Comparison of ENCODE assay signal across 8 cellular contexts in the genomic region with DNA sequence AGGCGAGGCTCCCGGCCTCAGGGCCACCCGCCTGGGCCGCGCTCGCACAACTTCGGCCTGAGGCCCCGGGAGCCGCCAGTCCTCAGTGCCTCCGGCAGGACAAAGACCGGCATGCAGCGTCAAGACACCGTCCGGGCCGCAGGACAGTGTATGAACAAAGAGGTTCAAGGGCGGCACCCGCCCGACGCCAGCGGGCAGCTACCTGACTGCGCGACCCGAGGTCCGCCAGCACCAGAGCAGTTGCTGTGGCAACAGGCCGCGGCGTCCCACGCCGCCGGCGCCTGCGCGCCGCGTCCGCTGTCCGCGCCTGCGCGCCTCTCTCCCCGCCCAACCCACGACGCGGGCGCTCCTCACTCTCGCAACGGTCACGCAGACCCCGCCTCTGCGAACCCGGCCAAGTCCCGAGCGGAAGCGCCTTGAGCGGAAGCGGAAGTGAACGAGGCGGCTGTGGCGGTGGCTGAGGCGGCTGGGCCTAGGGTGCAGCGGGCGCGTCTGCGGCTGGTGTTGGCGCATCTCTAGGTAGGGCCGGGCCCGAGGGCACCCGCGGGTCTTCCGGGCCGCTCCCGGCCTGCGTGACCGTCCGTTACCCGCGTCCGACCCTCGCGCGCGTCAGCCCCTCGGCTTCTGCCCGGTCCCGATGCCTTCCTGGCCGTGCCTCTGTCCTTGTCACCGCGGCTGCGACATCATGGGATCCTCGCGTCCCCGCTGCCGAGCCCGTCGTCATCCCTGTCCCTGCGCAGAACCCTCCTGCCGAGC. TPM values are rescaled to one million over a fixed set of nuclear protein-coding genes. Genes with fewer than 3 reads are reported as not detected.
DNase-seq lines count a peak whose midpoint lies in the region; ATAC-seq and TF ChIP-seq lines count a peak whose summit lies in the region.

A gene with protein sequence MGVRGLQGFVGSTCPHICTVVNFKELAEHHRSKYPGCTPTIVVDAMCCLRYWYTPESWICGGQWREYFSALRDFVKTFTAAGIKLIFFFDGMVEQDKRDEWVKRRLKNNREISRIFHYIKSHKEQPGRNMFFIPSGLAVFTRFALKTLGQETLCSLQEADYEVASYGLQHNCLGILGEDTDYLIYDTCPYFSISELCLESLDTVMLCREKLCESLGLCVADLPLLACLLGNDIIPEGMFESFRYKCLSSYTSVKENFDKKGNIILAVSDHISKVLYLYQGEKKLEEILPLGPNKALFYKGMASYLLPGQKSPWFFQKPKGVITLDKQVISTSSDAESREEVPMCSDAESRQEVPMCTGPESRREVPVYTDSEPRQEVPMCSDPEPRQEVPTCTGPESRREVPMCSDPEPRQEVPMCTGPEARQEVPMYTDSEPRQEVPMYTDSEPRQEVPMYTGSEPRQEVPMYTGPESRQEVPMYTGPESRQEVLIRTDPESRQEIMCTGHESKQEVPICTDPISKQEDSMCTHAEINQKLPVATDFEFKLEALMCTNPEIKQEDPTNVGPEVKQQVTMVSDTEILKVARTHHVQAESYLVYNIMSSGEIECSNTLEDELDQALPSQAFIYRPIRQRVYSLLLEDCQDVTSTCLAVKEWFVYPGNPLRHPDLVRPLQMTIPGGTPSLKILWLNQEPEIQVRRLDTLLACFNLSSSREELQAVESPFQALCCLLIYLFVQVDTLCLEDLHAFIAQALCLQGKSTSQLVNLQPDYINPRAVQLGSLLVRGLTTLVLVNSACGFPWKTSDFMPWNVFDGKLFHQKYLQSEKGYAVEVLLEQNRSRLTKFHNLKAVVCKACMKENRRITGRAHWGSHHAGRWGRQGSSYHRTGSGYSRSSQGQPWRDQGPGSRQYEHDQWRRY (plus strand): TSS at position 435 of the 756 bp plus-strand sequence. CDS start 10,633 bp downstream, outside the sequence.

- H4K8ac ChIP-seq in H9 (replicated peaks; ENCODE audit: insufficient read length, low read depth, low read length) = no peak within 1 kb of the TSS

- peak within 1 kb of the TSS; percentile 88 for H3K14ac ChIP-seq in H9 (ENCODE audit: insufficient read depth, low read length)

- ATAC-seq in stimulated activated naive CD8-positive, alpha-beta T cell treated with anti-CD3 and anti-CD28 coated beads, Interleukin-15, Interleukin-2, amounts not matched to agents 100 U/mL and 50 U/mL, for 24 hours = peak; percentile 98

- H3K4ac ChIP-seq in H9 (ENCODE audit: low read depth, low read length) = no peak within 1 kb of the TSS

- no peak within 1 kb of the TSS for H3K56ac ChIP-seq in H9 (ENCODE audit: insufficient read length, low read depth, low read length)

- H3T11ph ChIP-seq in H9 (ENCODE audit: low read length) = no peak within 1 kb of the TSS

- H3K18ac ChIP-seq in H9 (ENCODE audit: insufficient read length, low read depth, low read length) = peak within 1 kb of the TSS; percentile 81

- H2BK20ac ChIP-seq in H9 (ENCODE audit: low read depth, low read length, poor library complexity, severe bottlenecking) = no peak within 1 kb of the TSS

- H2BK120ac ChIP-seq in H9 (ENCODE audit: low read depth, low read length, poor library complexity, severe bottlenecking) = no peak within 1 kb of the TSS

- H2BK15ac ChIP-seq in H9 (ENCODE audit: low read depth, low read length) = no peak within 1 kb of the TSS

- no CpG with 5 or more reads among the region's 97 CpGs for WGBS in H9 (ENCODE audit: extremely low coverage, insufficient read length, low lambda C conversion rate)

- DNase-seq in ELR (ENCODE audit: low read depth) (peak; percentile 97), H9 (peak; percentile 78), M059J (ENCODE audit: low read depth) (peak; percentile 96), fibroblast of peridontal ligament (ENCODE audit: extremely low read depth) (peak; percentile 92)
- peak; percentile 96 for DNase-seq in activated T-helper 9 cell treated with anti-CD3 and anti-CD28 coated beads, Interleukin-2, amount 50 U/mL, for 16 hours (ENCODE audit: low read depth)
- DNase-seq in stimulated activated naive CD8-positive, alpha-beta T cell treated with anti-CD3 and anti-CD28 coated beads, Interleukin-15, Interleukin-2, amounts not matched to agents 100 U/mL and 50 U/mL, for 24 hours = peak; percentile 95

- peak within 1 kb of the TSS; percentile 49 for H3K9ac ChIP-seq in H9 (ENCODE audit: extremely low read depth, insufficient read length, low read length)

- H2AFZ ChIP-seq in H9 (ENCODE audit: low read length) = no peak within 1 kb of the TSS

- no peaks in the 10 kb centered on the region; the same call in 1 of the 2 replicates for H3K27me3 ChIP-seq in H9 (ENCODE audit: insufficient read depth, low read length)

- H3K36me3 Mint-ChIP-seq in H9 (ENCODE audit: insufficient read depth in 1 of 3, low read depth in 3 of 3) = peaks cover 32 to 55% (median 43%) of the 10 kb centered on the region in 3 experiments
- H3K36me3 Mint-ChIP-seq in nephron (ENCODE audit: low read depth) = peaks cover 21% of the 10 kb centered on the region

- no peak within 1 kb of the TSS for H3K27ac ChIP-seq in H9 (ENCODE audit: insufficient read length, low read depth, low read length)

- TF ChIP-seq POLR2A in Raji (IDR thresholded peaks at IDR 0.05; ENCODE audit: insufficient read depth, low read depth, low read length) = peak; percentile 96

- H4K5ac ChIP-seq in H9 (ENCODE audit: insufficient read length, low read depth, low read length) = peak within 1 kb of the TSS; percentile 10

- H3K4me1 ChIP-seq in H9 (ENCODE audit: insufficient read depth, low read length) = peaks cover 2% of the 10 kb centered on the region; the same call in 1 of the 2 replicates

- H3K27me3 Mint-ChIP-seq in H9 (ENCODE audit: low read depth) = peaks cover 59% of the 10 kb centered on the region
- H3K27me3 Mint-ChIP-seq in nephron (ENCODE audit: low read depth) = peaks cover 5% of the 10 kb centered on the region

- no peak within 1 kb of the TSS for H2BK12ac ChIP-seq in H9 (ENCODE audit: insufficient read length, low read depth, low read length)

- peak within 1 kb of the TSS; percentile 82 to 90 for H3K4me3 Mint-ChIP-seq in H9
- H3K4me3 Mint-ChIP-seq in nephron = peak within 1 kb of the TSS; percentile 92 to 97 (median 95)

- H3K4me2 ChIP-seq in H9 (ENCODE audit: insufficient read depth, insufficient read length, low read length) = peak within 1 kb of the TSS; percentile 96

- no peaks in the 10 kb centered on the region for H4K20me1 ChIP-seq in H9 (ENCODE audit: control insufficient read depth, insufficient read depth, insufficient read length)

- no peak within 1 kb of the TSS for H4K91ac ChIP-seq in H9 (ENCODE audit: insufficient read length, low read depth, low read length)

- no peak within 1 kb of the TSS for H2BK5ac ChIP-seq in H9 (ENCODE audit: insufficient read length, low read length)

- TF ChIP-seq CTCF in H9 (conservative IDR thresholded peaks at IDR 0.05) (no peak), nephron (IDR thresholded peaks at IDR 0.05; ENCODE audit: unreplicated experiment in 3 of 3) (no peak)

- H2AK5ac ChIP-seq in H9 (ENCODE audit: insufficient read length, low read length) = no peak within 1 kb of the TSS

- peaks cover 43 to 52% of the 10 kb centered on the region in 2 experiments for H3K9me3 Mint-ChIP-seq in H9
- H3K9me3 Mint-ChIP-seq in nephron = peaks cover 13% of the 10 kb centered on the region

- H3K4me1 Mint-ChIP-seq in H9 (peaks cover 14% of the 10 kb centered on the region in 2 experiments), nephron (peaks cover 36% of the 10 kb centered on the region)

- H3K27ac Mint-ChIP-seq in H9 (peak within 1 kb of the TSS in 2 of 3 experiments; percentile 31 to 35; a peak in 3 of 7 replicates), nephron (peak within 1 kb of the TSS; percentile 61 to 92 (median 89))

- no peaks in the 10 kb centered on the region for H3K79me1 ChIP-seq in H9 (ENCODE audit: insufficient read depth, low read depth, low read length, poor library complexity, severe bottlenecking)

- peaks cover 2% of the 10 kb centered on the region; the same call in 1 of the 2 replicates for H3K79me2 ChIP-seq in H9 (ENCODE audit: insufficient read depth, low read length)

- H3K23ac ChIP-seq in H9 (ENCODE audit: insufficient read length, low read depth, low read length) = no peak within 1 kb of the TSS

- H3K9me3 ChIP-seq in H9 (ENCODE audit: control insufficient read depth, low read depth, low read length) = peaks cover 19% of the 10 kb centered on the region

- H3K23me2 ChIP-seq in H9 (ENCODE audit: insufficient read length, low read depth, low read length, poor library complexity, severe bottlenecking) = peaks cover 17% of the 10 kb centered on the region

RNA-seq across cellular contexts. Expression of the gene that starts here (rescaled TPM):
- 14.9 and 16.7 TPM in 2 replicates for total RNA-seq in H9 (2021)
- total RNA-seq in M059J (2014; rRNA removed; shearing (Covaris generic)) = 6.9 and 16.1 TPM in 2 replicates
